1 cellular context compared by ENCODE assay signal in genomic region chr9:91207889-91208651, GRCh38.
A peak's percentile ranks its signal among the peaks of the same experiment; 100 is the strongest.
TF ChIP-seq lines count a peak whose summit lies in the region.

No MANE protein-coding gene starts in this region.

TF ChIP-seq in HepG2, 621 proteins besides CTCF, POLR2A, EP300 and RAD21 (continued from another document and continues in another):
- TF ChIP-seq, protein P1, sequence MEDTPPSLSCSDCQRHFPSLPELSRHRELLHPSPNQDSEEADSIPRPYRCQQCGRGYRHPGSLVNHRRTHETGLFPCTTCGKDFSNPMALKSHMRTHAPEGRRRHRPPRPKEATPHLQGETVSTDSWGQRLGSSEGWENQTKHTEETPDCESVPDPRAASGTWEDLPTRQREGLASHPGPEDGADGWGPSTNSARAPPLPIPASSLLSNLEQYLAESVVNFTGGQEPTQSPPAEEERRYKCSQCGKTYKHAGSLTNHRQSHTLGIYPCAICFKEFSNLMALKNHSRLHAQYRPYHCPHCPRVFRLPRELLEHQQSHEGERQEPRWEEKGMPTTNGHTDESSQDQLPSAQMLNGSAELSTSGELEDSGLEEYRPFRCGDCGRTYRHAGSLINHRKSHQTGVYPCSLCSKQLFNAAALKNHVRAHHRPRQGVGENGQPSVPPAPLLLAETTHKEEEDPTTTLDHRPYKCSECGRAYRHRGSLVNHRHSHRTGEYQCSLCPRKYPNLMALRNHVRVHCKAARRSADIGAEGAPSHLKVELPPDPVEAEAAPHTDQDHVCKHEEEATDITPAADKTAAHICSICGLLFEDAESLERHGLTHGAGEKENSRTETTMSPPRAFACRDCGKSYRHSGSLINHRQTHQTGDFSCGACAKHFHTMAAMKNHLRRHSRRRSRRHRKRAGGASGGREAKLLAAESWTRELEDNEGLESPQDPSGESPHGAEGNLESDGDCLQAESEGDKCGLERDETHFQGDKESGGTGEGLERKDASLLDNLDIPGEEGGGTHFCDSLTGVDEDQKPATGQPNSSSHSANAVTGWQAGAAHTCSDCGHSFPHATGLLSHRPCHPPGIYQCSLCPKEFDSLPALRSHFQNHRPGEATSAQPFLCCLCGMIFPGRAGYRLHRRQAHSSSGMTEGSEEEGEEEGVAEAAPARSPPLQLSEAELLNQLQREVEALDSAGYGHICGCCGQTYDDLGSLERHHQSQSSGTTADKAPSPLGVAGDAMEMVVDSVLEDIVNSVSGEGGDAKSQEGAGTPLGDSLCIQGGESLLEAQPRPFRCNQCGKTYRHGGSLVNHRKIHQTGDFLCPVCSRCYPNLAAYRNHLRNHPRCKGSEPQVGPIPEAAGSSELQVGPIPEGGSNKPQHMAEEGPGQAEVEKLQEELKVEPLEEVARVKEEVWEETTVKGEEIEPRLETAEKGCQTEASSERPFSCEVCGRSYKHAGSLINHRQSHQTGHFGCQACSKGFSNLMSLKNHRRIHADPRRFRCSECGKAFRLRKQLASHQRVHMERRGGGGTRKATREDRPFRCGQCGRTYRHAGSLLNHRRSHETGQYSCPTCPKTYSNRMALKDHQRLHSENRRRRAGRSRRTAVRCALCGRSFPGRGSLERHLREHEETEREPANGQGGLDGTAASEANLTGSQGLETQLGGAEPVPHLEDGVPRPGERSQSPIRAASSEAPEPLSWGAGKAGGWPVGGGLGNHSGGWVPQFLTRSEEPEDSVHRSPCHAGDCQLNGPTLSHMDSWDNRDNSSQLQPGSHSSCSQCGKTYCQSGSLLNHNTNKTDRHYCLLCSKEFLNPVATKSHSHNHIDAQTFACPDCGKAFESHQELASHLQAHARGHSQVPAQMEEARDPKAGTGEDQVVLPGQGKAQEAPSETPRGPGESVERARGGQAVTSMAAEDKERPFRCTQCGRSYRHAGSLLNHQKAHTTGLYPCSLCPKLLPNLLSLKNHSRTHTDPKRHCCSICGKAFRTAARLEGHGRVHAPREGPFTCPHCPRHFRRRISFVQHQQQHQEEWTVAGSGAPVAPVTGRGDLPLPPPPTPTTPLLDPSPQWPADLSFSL (CRISPR knock-in tag; IDR thresholded peaks at IDR 0.05): peak; percentile 47; the same call in 1 of the 2 replicates
- TF ChIP-seq CEBPG (CRISPR knock-in tag; IDR thresholded peaks at IDR 0.05) (peak; percentile 86), ZBTB7B (CRISPR knock-in tag; IDR thresholded peaks at IDR 0.05) (peak; percentile 41; the same call in 1 of the 2 replicates), NFKB2 (CRISPR knock-in tag; IDR thresholded peaks at IDR 0.05; ENCODE audit: borderline replicate concordance) (no peak), HBP1 (CRISPR knock-in tag; IDR thresholded peaks at IDR 0.05; ENCODE audit: low read depth) (no peak), TCF7 (IDR thresholded peaks at IDR 0.05; ENCODE audit: low read depth) (no peak), CCDC6 (CRISPR knock-in tag; IDR thresholded peaks at IDR 0.05) (peak; percentile 81), NFYC (CRISPR knock-in tag; IDR thresholded peaks at IDR 0.05) (no peak), ZNF3 (CRISPR knock-in tag; IDR thresholded peaks at IDR 0.05) (0 out of 2 replicates have a peak, but pooled peaks have one; percentile 14), ZNF816 (CRISPR knock-in tag; IDR thresholded peaks at IDR 0.05; ENCODE audit: borderline replicate concordance) (peak; percentile 50; the same call in 1 of the 2 replicates), MAFK (conservative IDR thresholded peaks at IDR 0.05 in 1 of 2, IDR thresholded peaks at IDR 0.05 in 1 of 2; ENCODE audit: low read length in 2 of 2) (0 out of 4 replicates have a peak, but pooled peaks have one; percentile 10 to 26), MXI1 (IDR thresholded peaks at IDR 0.05; ENCODE audit: borderline replicate concordance, low read depth, low read length) (no peak), ZNF280D (CRISPR knock-in tag; IDR thresholded peaks at IDR 0.05) (peak; percentile 84), ZNF33A (CRISPR knock-in tag; IDR thresholded peaks at IDR 0.05; ENCODE audit: borderline replicate concordance) (0 out of 2 replicates have a peak, but pooled peaks have one; percentile 15), NFKBIZ (CRISPR knock-in tag; IDR thresholded peaks at IDR 0.05) (peak; percentile 29; the same call in 1 of the 2 replicates), POGK (CRISPR knock-in tag; conservative IDR thresholded peaks at IDR 0.05) (peak; percentile 26; the same call in 1 of the 2 replicates), SALL2 (CRISPR knock-in tag; IDR thresholded peaks at IDR 0.05) (peak; percentile 64; the same call in 1 of the 2 replicates), SIX4 (CRISPR knock-in tag; IDR thresholded peaks at IDR 0.05) (peak; percentile 75), ZNF652 (CRISPR knock-in tag; IDR thresholded peaks at IDR 0.05; ENCODE audit: borderline replicate concordance, low read depth) (peak; percentile 94), ZNF333 (CRISPR knock-in tag; IDR thresholded peaks at IDR 0.05; ENCODE audit: borderline replicate concordance) (no peak), REPIN1 (CRISPR knock-in tag; IDR thresholded peaks at IDR 0.05; ENCODE audit: borderline replicate concordance, low read depth) (peak; percentile 76; the same call in 1 of the 2 replicates), YEATS2 (CRISPR knock-in tag; IDR thresholded peaks at IDR 0.05; ENCODE audit: borderline replicate concordance) (no peak), ZFP1 (CRISPR knock-in tag; IDR thresholded peaks at IDR 0.05) (no peak), KDM3A (CRISPR knock-in tag; IDR thresholded peaks at IDR 0.05; ENCODE audit: low read depth) (peak; percentile 79; the same call in 1 of the 2 replicates), ZBTB39 (CRISPR knock-in tag; IDR thresholded peaks at IDR 0.05) (0 out of 2 replicates have a peak, but pooled peaks have one; percentile 71), ELF3 (CRISPR knock-in tag; IDR thresholded peaks at IDR 0.05) (peak; percentile 46), ZNF292 (CRISPR knock-in tag; IDR thresholded peaks at IDR 0.05; ENCODE audit: borderline replicate concordance, low read depth) (peak; percentile 16; the same call in 1 of the 2 replicates), CHD4 (IDR thresholded peaks at IDR 0.05; ENCODE audit: borderline replicate concordance, low read length) (peak; percentile 33; the same call in 1 of the 2 replicates), ZKSCAN8 (CRISPR knock-in tag; IDR thresholded peaks at IDR 0.05; ENCODE audit: borderline replicate concordance) (0 out of 2 replicates have a peak, but pooled peaks have one; percentile 21), ZNF619 (CRISPR knock-in tag; IDR thresholded peaks at IDR 0.05) (no peak), MED13 (CRISPR knock-in tag; IDR thresholded peaks at IDR 0.05) (0 out of 2 replicates have a peak, but pooled peaks have one; percentile 42)
- TF ChIP-seq, protein P2, sequence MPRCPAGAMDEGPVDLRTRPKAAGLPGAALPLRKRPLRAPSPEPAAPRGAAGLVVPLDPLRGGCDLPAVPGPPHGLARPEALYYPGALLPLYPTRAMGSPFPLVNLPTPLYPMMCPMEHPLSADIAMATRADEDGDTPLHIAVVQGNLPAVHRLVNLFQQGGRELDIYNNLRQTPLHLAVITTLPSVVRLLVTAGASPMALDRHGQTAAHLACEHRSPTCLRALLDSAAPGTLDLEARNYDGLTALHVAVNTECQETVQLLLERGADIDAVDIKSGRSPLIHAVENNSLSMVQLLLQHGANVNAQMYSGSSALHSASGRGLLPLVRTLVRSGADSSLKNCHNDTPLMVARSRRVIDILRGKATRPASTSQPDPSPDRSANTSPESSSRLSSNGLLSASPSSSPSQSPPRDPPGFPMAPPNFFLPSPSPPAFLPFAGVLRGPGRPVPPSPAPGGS (CRISPR knock-in tag; IDR thresholded peaks at IDR 0.05): no peak
- TF ChIP-seq, protein P3, sequence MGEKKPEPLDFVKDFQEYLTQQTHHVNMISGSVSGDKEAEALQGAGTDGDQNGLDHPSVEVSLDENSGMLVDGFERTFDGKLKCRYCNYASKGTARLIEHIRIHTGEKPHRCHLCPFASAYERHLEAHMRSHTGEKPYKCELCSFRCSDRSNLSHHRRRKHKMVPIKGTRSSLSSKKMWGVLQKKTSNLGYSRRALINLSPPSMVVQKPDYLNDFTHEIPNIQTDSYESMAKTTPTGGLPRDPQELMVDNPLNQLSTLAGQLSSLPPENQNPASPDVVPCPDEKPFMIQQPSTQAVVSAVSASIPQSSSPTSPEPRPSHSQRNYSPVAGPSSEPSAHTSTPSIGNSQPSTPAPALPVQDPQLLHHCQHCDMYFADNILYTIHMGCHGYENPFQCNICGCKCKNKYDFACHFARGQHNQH (CRISPR knock-in tag; IDR thresholded peaks at IDR 0.05): no peak
- TF ChIP-seq, protein P4, sequence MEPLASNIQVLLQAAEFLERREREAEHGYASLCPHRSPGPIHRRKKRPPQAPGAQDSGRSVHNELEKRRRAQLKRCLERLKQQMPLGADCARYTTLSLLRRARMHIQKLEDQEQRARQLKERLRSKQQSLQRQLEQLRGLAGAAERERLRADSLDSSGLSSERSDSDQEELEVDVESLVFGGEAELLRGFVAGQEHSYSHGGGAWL (CRISPR knock-in tag; IDR thresholded peaks at IDR 0.05): no peak
- TF ChIP-seq, protein P5, sequence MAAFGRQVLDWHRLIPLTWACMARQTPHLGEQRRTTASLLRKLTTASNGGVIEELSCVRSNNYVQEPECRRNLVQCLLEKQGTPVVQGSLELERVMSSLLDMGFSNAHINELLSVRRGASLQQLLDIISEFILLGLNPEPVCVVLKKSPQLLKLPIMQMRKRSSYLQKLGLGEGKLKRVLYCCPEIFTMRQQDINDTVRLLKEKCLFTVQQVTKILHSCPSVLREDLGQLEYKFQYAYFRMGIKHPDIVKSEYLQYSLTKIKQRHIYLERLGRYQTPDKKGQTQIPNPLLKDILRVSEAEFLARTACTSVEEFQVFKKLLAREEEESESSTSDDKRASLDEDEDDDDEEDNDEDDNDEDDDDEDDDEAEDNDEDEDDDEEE (CRISPR knock-in tag; IDR thresholded peaks at IDR 0.05): no peak
- TF ChIP-seq, protein P6, sequence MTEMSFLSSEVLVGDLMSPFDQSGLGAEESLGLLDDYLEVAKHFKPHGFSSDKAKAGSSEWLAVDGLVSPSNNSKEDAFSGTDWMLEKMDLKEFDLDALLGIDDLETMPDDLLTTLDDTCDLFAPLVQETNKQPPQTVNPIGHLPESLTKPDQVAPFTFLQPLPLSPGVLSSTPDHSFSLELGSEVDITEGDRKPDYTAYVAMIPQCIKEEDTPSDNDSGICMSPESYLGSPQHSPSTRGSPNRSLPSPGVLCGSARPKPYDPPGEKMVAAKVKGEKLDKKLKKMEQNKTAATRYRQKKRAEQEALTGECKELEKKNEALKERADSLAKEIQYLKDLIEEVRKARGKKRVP (CRISPR knock-in tag; IDR thresholded peaks at IDR 0.05): peak in 1 of 2 experiments; percentile 76; a peak in 2 of 4 replicates
